15 cellular contexts compared by ENCODE assay signal in the genomic region with DNA sequence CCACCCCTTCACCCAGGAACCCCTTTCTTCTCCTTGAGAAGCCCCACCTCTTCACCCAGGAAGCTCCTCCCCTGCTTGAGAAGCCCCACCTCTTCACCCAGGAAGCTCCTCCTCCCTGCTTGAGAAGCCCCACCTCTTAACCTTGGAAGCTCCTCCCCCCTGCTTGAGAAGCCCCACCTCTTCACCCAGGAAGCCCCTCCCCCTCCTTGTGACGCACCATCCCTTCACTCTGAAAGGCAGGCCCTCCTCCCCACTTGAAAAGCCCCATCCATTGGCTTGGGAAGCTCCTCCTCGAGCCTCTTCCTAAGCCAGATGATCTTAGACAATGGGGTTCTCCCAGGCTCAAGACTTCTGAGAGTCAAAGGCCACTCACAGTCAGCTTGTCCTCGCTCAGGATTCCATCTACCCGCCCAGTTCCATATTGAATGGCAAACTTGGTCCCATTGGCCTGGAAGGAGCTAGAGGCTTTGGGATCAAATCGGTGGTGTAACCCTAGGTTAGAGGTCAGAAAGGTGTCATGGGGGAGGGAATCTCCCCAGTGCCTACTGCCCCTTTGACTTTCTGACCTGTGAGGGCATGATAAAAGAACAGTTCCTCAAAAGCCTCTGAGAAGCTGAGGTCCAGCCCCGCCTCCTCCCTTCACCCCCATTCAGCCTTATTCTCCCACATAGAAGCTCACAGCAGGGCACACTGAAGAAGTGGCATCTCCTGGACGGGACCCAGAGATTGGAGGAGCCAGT. TPM values are rescaled to one million over a fixed set of nuclear protein-coding genes. Genes with fewer than 3 reads are reported as not detected.
DNase-seq lines count a peak whose midpoint lies in the region; ATAC-seq and TF ChIP-seq lines count a peak whose summit lies in the region.
"Had no signal": no experiment of that assay in that cellular context is flagged by ENCODE, and none has a peak within 500 bp of the region (broad histone marks: within the 10 kb centered on the region; RNA-seq: fewer than 3 reads in every experiment).

No MANE protein-coding gene starts in this region.

- ATAC-seq in GM21737 (IDR thresholded peaks at IDR 0.05; ENCODE audit: unreplicated experiment) (no peak), psoas muscle (no peak)
- ATAC-seq: Panc1, sciatic nerve had no signal

- H3K4me3 ChIP-seq in DOHH2 (ENCODE audit: low read length) (0 out of 2 replicates have a peak overlapping the region, but pooled peaks have one; percentile 16), OCI-LY7 (ENCODE audit: low read depth, low read length, poor library complexity, severe bottlenecking) (no peak overlapping the region), fibroblast of mammary gland (ENCODE audit: control insufficient read depth, low read depth, low read length) (no peak overlapping the region), psoas muscle (no peak overlapping the region)
- H3K4me3 ChIP-seq: thyroid gland had no signal

- H3K79me2 ChIP-seq in DOHH2 (ENCODE audit: control insufficient read depth, low read length) (peaks cover 19% of the 10 kb centered on the region), OCI-LY7 (ENCODE audit: insufficient read depth, low read depth, low read length) (no peaks in the 10 kb centered on the region)

- H3K27me3 ChIP-seq in DOHH2 (ENCODE audit: control insufficient read depth, low read length) (no peaks in the 10 kb centered on the region), psoas muscle (ENCODE audit: insufficient read depth in 3 of 3, low read length in 2 of 3) (no peaks in the 10 kb centered on the region)
- H3K27me3 ChIP-seq: thyroid gland had no signal

- H3K4me1 ChIP-seq in DOHH2 (ENCODE audit: control insufficient read depth, low read length) (peaks cover 90% of the 10 kb centered on the region), OCI-LY7 (ENCODE audit: insufficient read depth, low read length, poor library complexity, severe bottlenecking) (peaks cover 74% of the 10 kb centered on the region), psoas muscle (peaks cover 7% of the 10 kb centered on the region)

- H3K27ac ChIP-seq in DOHH2 (ENCODE audit: low read depth, low read length) (no peak overlapping the region), OCI-LY7 (ENCODE audit: low read depth, low read length, poor library complexity, severe bottlenecking) (peak overlapping the region; percentile 15), psoas muscle (no peak overlapping the region)
- H3K27ac ChIP-seq: HL-60 had no signal

- POLR2A ChIA-PET in OCI-LY7 (lab: Charles Lee): interaction anchor here (1.3 to 1.9 kb wide), 2 partner anchors 10 to 12 kb away, joined by 5 read pairs; no protein-coding TSS in a partner anchor

- intact Hi-C loops in OCI-LY7 (cut with micrococcal nuclease; ENCODE audit: unreplicated experiment): loop anchor here (10.0 kb wide), 1 partner anchor 423 kb away; no protein-coding TSS in a partner anchor
- intact Hi-C loops in psoas muscle (cut with DNase I): loop anchor here in 1 of 2 donors (10.0 kb wide), 1 partner anchor 193 kb away; no protein-coding TSS in a partner anchor

- 85 to 87% (median 87%) methylated on average over 6 to 7 of the region's 7 CpGs for WGBS in psoas muscle, 3 donors

- TF ChIP-seq CTCF in DOHH2 (IDR thresholded peaks at IDR 0.05; ENCODE audit: low read depth, low read length, poor library complexity, severe bottlenecking) (no peak), OCI-LY7 (conservative IDR thresholded peaks at IDR 0.05; ENCODE audit: low read length) (no peak), fibroblast of mammary gland (conservative IDR thresholded peaks at IDR 0.05; ENCODE audit: control insufficient read depth, insufficient read depth, low read depth, low read length) (no peak), psoas muscle (IDR thresholded peaks at IDR 0.05) (no peak)

- H3K36me3 ChIP-seq in DOHH2 (ENCODE audit: control insufficient read depth, low read length) (peaks cover 12% of the 10 kb centered on the region; the same call in 1 of the 2 replicates), OCI-LY7 (ENCODE audit: insufficient read depth, low read length) (peaks cover 10% of the 10 kb centered on the region), psoas muscle (ENCODE audit: insufficient read depth in 1 of 2, low read depth in 1 of 2) (no peaks in the 10 kb centered on the region)
- H3K36me3 ChIP-seq: thyroid gland had no signal

- H3K4me2 ChIP-seq in DOHH2 (ENCODE audit: low read length) (peak overlapping the region; percentile 37), OCI-LY7 (ENCODE audit: low read length) (0 out of 2 replicates have a peak overlapping the region, but pooled peaks have one; percentile 8)

- CTCF ChIA-PET in OCI-LY7 (lab: Charles Lee; ENCODE audit: unreplicated experiment): no interaction called here

- H3K9me3 ChIP-seq in DOHH2 (ENCODE audit: control insufficient read depth, insufficient read depth, low read length): peaks cover 3% of the 10 kb centered on the region; the same call in 1 of the 2 replicates
- no peaks in the 10 kb centered on the region for H3K9me3 ChIP-seq in OCI-LY7 (ENCODE audit: low read length)
- no peaks in the 10 kb centered on the region for H3K9me3 ChIP-seq in psoas muscle
- H3K9me3 ChIP-seq: thyroid gland had no signal

- DNase-seq in CD1c-positive myeloid dendritic cell (ENCODE audit: extremely low spot score) (peak; percentile 42), OCI-LY7 (ENCODE audit: low spot score) (peak; percentile 73), fibroblast of mammary gland (ENCODE audit: low read depth) (peak; percentile 9), NCI-H526 (lab: John Stamatoyannopoulos, UW) (no peak), psoas muscle (no peak)
- DNase-seq: COR-L47, kidney glomerular epithelial cell, thyroid gland had no signal

- BruUV-seq in OCI-LY7 (replicated peaks; lab: Mats Ljungman, UMichigan): no TSS peak

- peaks cover 16% of the 10 kb centered on the region for H3F3A ChIP-seq in DOHH2 (ENCODE audit: control insufficient read depth, insufficient read depth)

- no peaks in the 10 kb centered on the region for H3K9me2 ChIP-seq in DOHH2 (replicated peaks; ENCODE audit: control insufficient read depth, low read length)
- H3K9me2 ChIP-seq in OCI-LY7 (ENCODE audit: insufficient read depth, low read length): no peaks in the 10 kb centered on the region

- no peak overlapping the region for H2AFZ ChIP-seq in OCI-LY7 (ENCODE audit: low read length)

- H4K20me1 ChIP-seq in DOHH2 (ENCODE audit: control insufficient read depth, insufficient read depth, low read depth, low read length): no peaks in the 10 kb centered on the region
- no peaks in the 10 kb centered on the region for H4K20me1 ChIP-seq in OCI-LY7 (ENCODE audit: insufficient read depth, low read length)

RNA-seq across cellular contexts. Expression of gene NAPSA, which starts 4.0 kb away (rescaled TPM):
- total RNA-seq in OCI-LY7 (2014; rRNA removed; shearing (Covaris generic)): 2.6 and 5.7 TPM in 2 replicates
- total RNA-seq in OCI-LY7 (2022): 15.7 and 30.1 TPM in 2 replicates
- total RNA-seq in psoas muscle: under 1 TPM in 1 of 4 donors, not detected in 3; 0.29 TPM
- polyA plus RNA-seq in psoas muscle: under 1 TPM; 0.10 to 0.47 (median 0.25) TPM

RNA-seq across cellular contexts. Expression of gene NR1H2, which starts 14.8 kb away (rescaled TPM):
- total RNA-seq in OCI-LY7 (2014; rRNA removed; shearing (Covaris generic)): 52.8 and 65.7 TPM in 2 replicates
- total RNA-seq in OCI-LY7 (2022) (41.2 and 53.1 TPM in 2 replicates), psoas muscle (100 to 1,000 TPM in 3 of 4 donors, 10 to 100 TPM in 1; 74.9 to 136 (median 119) TPM)
- polyA plus RNA-seq in psoas muscle: 100 to 1,000 TPM; 135 to 153 (median 139) TPM

RNA-seq across cellular contexts. Expression of gene POLD1, which starts 22.7 kb away (rescaled TPM):
- 147 and 233 TPM in 2 replicates for total RNA-seq in OCI-LY7 (2014; rRNA removed; shearing (Covaris generic))
- 119 and 127 TPM in 2 replicates for total RNA-seq in OCI-LY7 (2022)
- 1 to 10 TPM; 4.5 to 9.7 (median 7.2) TPM for total RNA-seq in psoas muscle
- polyA plus RNA-seq in psoas muscle: 1 to 10 TPM; 6.6 to 8.1 (median 6.9) TPM

RNA-seq across cellular contexts. Expression of gene KCNC3, which starts 32.3 kb away (rescaled TPM):
- total RNA-seq in OCI-LY7 (2014; rRNA removed; shearing (Covaris generic)): 7.1 and 7.4 TPM in 2 replicates
- total RNA-seq in OCI-LY7 (2022): 21.7 and 23.4 TPM in 2 replicates
- 1 to 10 TPM in 3 of 4 donors, under 1 TPM in 1; 0.65 to 2.4 (median 1.5) TPM for total RNA-seq in psoas muscle
- polyA plus RNA-seq in psoas muscle: 1 to 10 TPM in 1 of 3 donors, under 1 TPM in 2; 0.10 to 1.1 (median 0.64) TPM
- total RNA-seq: M059J had no signal

RNA-seq across cellular contexts. Expression of gene SPIB, which starts 57.3 kb away (rescaled TPM):
- 122 and 145 TPM in 2 replicates for total RNA-seq in OCI-LY7 (2014; rRNA removed; shearing (Covaris generic))
- total RNA-seq in OCI-LY7 (2022): 99.4 and 101 TPM in 2 replicates
- total RNA-seq in psoas muscle: under 1 TPM in 3 of 4 donors, not detected in 1; 0.11 to 0.44 (median 0.25) TPM
- under 1 TPM in 2 of 3 donors, not detected in 1; 0.05 to 0.07 TPM for polyA plus RNA-seq in psoas muscle
- total RNA-seq: glomerular endothelial cell, M059J, thyroid gland had no signal

Comparison
In these comparisons a context has a peak if more than half of its experiments do, and no peak if none do; other contexts are left out.
1. DNase-seq: peak in CD1c-positive myeloid dendritic cell (single experiment), OCI-LY7 (single experiment) and fibroblast of mammary gland (single experiment); none in NCI-H526 (0 of 2) and psoas muscle (0 of 2).
2. RNA of gene POLD1, which starts 22.7 kb away (total RNA-seq): 119 to 233 TPM in OCI-LY7; 4.5 to 9.7 TPM in psoas muscle; every median in the first group is over 10 times any median in the second.